Comparison of ENCODE assay signal across 8 cellular contexts in genomic region chr2:230491246-230491645, GRCh38.
DNase-seq lines count a peak whose midpoint lies in the region; ATAC-seq, FAIRE-seq and TF ChIP-seq lines count a peak whose summit lies in the region.
"Not testable (repeated sequence)": the region's sequence is repeated elsewhere in the genome, so short reads cannot be mapped to it uniquely, and the experiment has no call there.

No MANE protein-coding gene starts in this region.

- H3K27me3 Mint-ChIP-seq in CD8-positive, alpha-beta T cell (ENCODE audit: low read depth); activated B cell treated with CpG ODN at 0.5 μM for 24 hours; stimulated activated memory B cell treated with anti-CD40 and anti-IgM and Interleukin-4, amounts not matched to agents 10 μg/mL and 1 μg/mL and 100 μg/mL, for 72 hours: not testable (repeated sequence)

- not testable (repeated sequence) for DNase-seq in CD8-positive, alpha-beta T cell; GM12891 (ENCODE audit: insufficient read length, low spot score); activated B cell treated with CpG ODN at 0.5 μM for 24 hours; bronchial epithelial cell (ENCODE audit: low read depth)
- DNase-seq in M059J (ENCODE audit: low read depth) (peak; percentile 65), kidney tubule cell (ENCODE audit: low spot score) (peak; percentile 25)

- not testable (repeated sequence) for H3K27me3 ChIP-seq in CD8-positive, alpha-beta T cell (ENCODE audit: insufficient read depth, low read length); bronchial epithelial cell (ENCODE audit: control insufficient read depth, insufficient read depth, low read length)

- not testable (repeated sequence) for H3K9me3 Mint-ChIP-seq in CD8-positive, alpha-beta T cell
- peaks cover 13% of the 10 kb centered on the region for H3K9me3 Mint-ChIP-seq in activated B cell treated with CpG ODN at 0.5 μM for 24 hours
- H3K9me3 Mint-ChIP-seq in stimulated activated memory B cell treated with anti-CD40 and anti-IgM and Interleukin-4, amounts not matched to agents 10 μg/mL and 1 μg/mL and 100 μg/mL, for 72 hours: peaks cover 12% of the 10 kb centered on the region

- not testable (repeated sequence) for H3K4me3 ChIP-seq in CD8-positive, alpha-beta T cell (ENCODE audit: low read depth, low read length); bronchial epithelial cell (ENCODE audit: low read depth, low read length)

- H3K4me1 ChIP-seq in CD8-positive, alpha-beta T cell (ENCODE audit: insufficient read depth, low read length): not testable (repeated sequence)

- peak overlapping the region; percentile 60 for H3K27ac Mint-ChIP-seq in CD8-positive, alpha-beta T cell
- H3K27ac Mint-ChIP-seq in activated B cell treated with CpG ODN at 0.5 μM for 24 hours: peak overlapping the region; percentile 51
- H3K27ac Mint-ChIP-seq in stimulated activated memory B cell treated with anti-CD40 and anti-IgM and Interleukin-4, amounts not matched to agents 10 μg/mL and 1 μg/mL and 100 μg/mL, for 72 hours: peak overlapping the region; percentile 60

- not testable (repeated sequence) for H3K9me3 ChIP-seq in CD8-positive, alpha-beta T cell (ENCODE audit: low read length)

- CTCF ChIA-PET in CD8-positive, alpha-beta T cell (lab: Charles Lee); activated B cell treated with CpG ODN at 0.5 μM for 24 hours (lab: Charles Lee): not testable (repeated sequence)

- not testable (repeated sequence) for TF ChIP-seq CTCF in 22Rv1 (IDR thresholded peaks at IDR 0.05); CD8-positive, alpha-beta T cell (IDR thresholded peaks at IDR 0.05); activated B cell treated with CpG ODN at 0.5 μM for 24 hours (IDR thresholded peaks at IDR 0.05); bronchial epithelial cell (IDR thresholded peaks at IDR 0.05; ENCODE audit: insufficient read depth, low read length, severe bottlenecking)

- peaks cover 25% of the 10 kb centered on the region for H3K4me1 Mint-ChIP-seq in CD8-positive, alpha-beta T cell (ENCODE audit: low read depth)
- H3K4me1 Mint-ChIP-seq in activated B cell treated with CpG ODN at 0.5 μM for 24 hours: peaks cover 45% of the 10 kb centered on the region
- peaks cover 72% of the 10 kb centered on the region for H3K4me1 Mint-ChIP-seq in stimulated activated memory B cell treated with anti-CD40 and anti-IgM and Interleukin-4, amounts not matched to agents 10 μg/mL and 1 μg/mL and 100 μg/mL, for 72 hours

- peaks cover 92% of the 10 kb centered on the region for H3K36me3 Mint-ChIP-seq in CD8-positive, alpha-beta T cell
- H3K36me3 Mint-ChIP-seq in activated B cell treated with CpG ODN at 0.5 μM for 24 hours (ENCODE audit: low read depth): peaks cover 89% of the 10 kb centered on the region
- peaks cover 96% of the 10 kb centered on the region for H3K36me3 Mint-ChIP-seq in stimulated activated memory B cell treated with anti-CD40 and anti-IgM and Interleukin-4, amounts not matched to agents 10 μg/mL and 1 μg/mL and 100 μg/mL, for 72 hours

- TF ChIP-seq POLR2A in GM12891 (IDR thresholded peaks at IDR 0.05; ENCODE audit: low read depth, low read length): not testable (repeated sequence)

- not testable (repeated sequence) for ATAC-seq in CD8-positive, alpha-beta T cell; activated B cell treated with CpG ODN at 0.5 μM for 24 hours (ENCODE audit: low read depth); stimulated activated memory B cell treated with anti-CD40 and anti-IgM and Interleukin-4, amounts not matched to agents 10 μg/mL and 1 μg/mL and 100 μg/mL, for 72 hours

- FAIRE-seq in GM12891 (lab: Jason Lieb, UNC) (peak; percentile 55), bronchial epithelial cell (lab: Jason Lieb, UNC) (peak; percentile 64)

- POLR2A ChIA-PET in CD8-positive, alpha-beta T cell (lab: Charles Lee); activated B cell treated with CpG ODN at 0.5 μM for 24 hours (lab: Charles Lee): not testable (repeated sequence)

- H3K4me3 Mint-ChIP-seq in CD8-positive, alpha-beta T cell; activated B cell treated with CpG ODN at 0.5 μM for 24 hours; stimulated activated memory B cell treated with anti-CD40 and anti-IgM and Interleukin-4, amounts not matched to agents 10 μg/mL and 1 μg/mL and 100 μg/mL, for 72 hours: not testable (repeated sequence)

- H3K27ac ChIP-seq in 22Rv1: peak overlapping the region; percentile 35; the same call in 1 of the 2 replicates
- H3K27ac ChIP-seq in CD8-positive, alpha-beta T cell (ENCODE audit: low read depth, low read length): not testable (repeated sequence)

- peaks cover 12% of the 10 kb centered on the region for H3K36me3 ChIP-seq in CD8-positive, alpha-beta T cell (ENCODE audit: insufficient read depth, low read length)
- not testable (repeated sequence) for H3K36me3 ChIP-seq in bronchial epithelial cell (ENCODE audit: control insufficient read depth, insufficient read depth, low read length)

- intact Hi-C loops in CD8-positive, alpha-beta T cell (cut with DNase I, micrococcal nuclease); activated B cell treated with CpG ODN at 0.5 μM for 24 hours (cut with micrococcal nuclease): not testable (repeated sequence)
